In genomic region chr19:18171605-18172327, GRCh38 we compare ENCODE assay signal across 11 cellular contexts. TPM values are rescaled to one million over a fixed set of nuclear protein-coding genes. Genes with fewer than 3 reads are reported as not detected.
A peak's percentile ranks its signal among the peaks of the same experiment; 100 is the strongest.
DNase-seq lines count a peak whose midpoint lies in the region; ATAC-seq and TF ChIP-seq lines count a peak whose summit lies in the region.
"Had no signal": no experiment of that assay in that cellular context is flagged by ENCODE, and none has a peak within 500 bp of the region (broad histone marks: within the 10 kb centered on the region; RNA-seq: fewer than 3 reads in every experiment).

No MANE protein-coding gene starts in this region.

- H3K4me1 Mint-ChIP-seq in CD14-positive monocyte, result peaks cover 67% of the 10 kb centered on the region
- H3K4me1 Mint-ChIP-seq in activated naive CD8-positive, alpha-beta T cell treated with anti-CD3 and anti-CD28 coated beads, Interleukin-2, amount 50 U/mL, for 24 hours, result peaks cover 40% of the 10 kb centered on the region
- H3K4me1 Mint-ChIP-seq in natural killer cell, result peaks cover 10 to 39% of the 10 kb centered on the region in 2 donors

- H3K36me3 Mint-ChIP-seq in CD14-positive monocyte, result peaks cover 31 to 45% of the 10 kb centered on the region in 2 donors
- peaks cover 15% of the 10 kb centered on the region for H3K36me3 Mint-ChIP-seq in activated naive CD8-positive, alpha-beta T cell treated with anti-CD3 and anti-CD28 coated beads, Interleukin-2, amount 50 U/mL, for 24 hours (ENCODE audit: low read depth)
- no peaks in the 10 kb centered on the region for H3K36me3 Mint-ChIP-seq in natural killer cell

- intact Hi-C loops in CD14-positive monocyte (cut with micrococcal nuclease) (loop anchor here in 1 of 2 donors (5.0 kb wide), 1 partner anchor 221 kb away; no protein-coding TSS in a partner anchor), natural killer cell (cut with micrococcal nuclease) (loop anchor here (5.0 kb wide), 1 partner anchor 164 kb away; the partner anchor contains the start of gene ARRDC2), lower leg skin (cut with DNase I; ENCODE audit: low total_unique reads) (no loop called here)

- H3K4me3 ChIP-seq in lower leg skin (ENCODE audit: low read depth, poor library complexity, severe bottlenecking), result no peak overlapping the region
- H3K4me3 ChIP-seq: psoas muscle had no signal

- H3K27ac Mint-ChIP-seq in CD14-positive monocyte (peak overlapping the region; percentile 100), natural killer cell (peak overlapping the region; percentile 75 to 86)
- H3K27ac Mint-ChIP-seq in activated naive CD8-positive, alpha-beta T cell treated with anti-CD3 and anti-CD28 coated beads, Interleukin-2, amount 50 U/mL, for 24 hours, result peak overlapping the region; percentile 68

- DNase-seq in CD14-positive monocyte (ENCODE audit: low spot score) (no peak), GM13977 (ENCODE audit: low spot score) (peak; percentile 62), natural killer cell (no peak), NCI-H2171 (lab: John Stamatoyannopoulos, UW) (no peak), lower leg skin (ENCODE audit: low spot score in 2 of 2) (no peak)
- no peak for DNase-seq in activated naive CD8-positive, alpha-beta T cell treated with anti-CD3 and anti-CD28 coated beads, Interleukin-2, amount 50 U/mL, for 24 hours
- no peak for DNase-seq in stimulated activated CD4-positive, alpha-beta T cell treated with anti-CD3 and anti-CD28 coated beads, Interleukin-2, amount 100 ng/mL, for 24 hours
- DNase-seq: NCI-H1417, psoas muscle had no signal

- H3K27me3 Mint-ChIP-seq in CD14-positive monocyte (ENCODE audit: low read depth in 3 of 3) (no peaks in the 10 kb centered on the region), natural killer cell (ENCODE audit: low read depth in 2 of 2) (no peaks in the 10 kb centered on the region)
- no peaks in the 10 kb centered on the region for H3K27me3 Mint-ChIP-seq in activated naive CD8-positive, alpha-beta T cell treated with anti-CD3 and anti-CD28 coated beads, Interleukin-2, amount 50 U/mL, for 24 hours

- 83 to 87% methylated on average over 8 of the region's 8 CpGs for WGBS in lower leg skin, 2 donors

- in situ Hi-C loops in GM13977 (cut with MboI; ENCODE audit: low pct_unique_long_range_greater_than_20kb, low sequenced_read_pairs, unreplicated experiment), result no loop called here

- H3K9me3 Mint-ChIP-seq in CD14-positive monocyte, result peaks cover 0 to 2% (median 0%) of the 10 kb centered on the region in 7 donors
- H3K9me3 Mint-ChIP-seq in activated naive CD8-positive, alpha-beta T cell treated with anti-CD3 and anti-CD28 coated beads, Interleukin-2, amount 50 U/mL, for 24 hours, result no peaks in the 10 kb centered on the region
- H3K9me3 Mint-ChIP-seq in natural killer cell, result no peaks in the 10 kb centered on the region

- no peak for ATAC-seq in activated naive CD8-positive, alpha-beta T cell treated with anti-CD3 and anti-CD28 coated beads, Interleukin-2, amount 50 U/mL, for 24 hours
- ATAC-seq in natural killer cell (no peak), GM21825 (IDR thresholded peaks at IDR 0.05; ENCODE audit: unreplicated experiment) (no peak)
- ATAC-seq: psoas muscle had no signal

- H3K4me3 Mint-ChIP-seq in CD14-positive monocyte (peak overlapping the region; percentile 73 to 81), natural killer cell (no peak overlapping the region)
- H3K4me3 Mint-ChIP-seq in activated naive CD8-positive, alpha-beta T cell treated with anti-CD3 and anti-CD28 coated beads, Interleukin-2, amount 50 U/mL, for 24 hours, result no peak overlapping the region

- TF ChIP-seq POLR2A in lower leg skin (IDR thresholded peaks at IDR 0.05), result no peak

- TF ChIP-seq CTCF in CD14-positive monocyte (IDR thresholded peaks at IDR 0.05) (no peak), GM13977 (IDR thresholded peaks at IDR 0.05; ENCODE audit: extremely low read depth, insufficient read depth, missing control alignments) (no peak), natural killer cell (IDR thresholded peaks at IDR 0.05) (no peak), lower leg skin (IDR thresholded peaks at IDR 0.05) (no peak)

RNA-seq across cellular contexts. Expression of gene IFI30, which starts 1.8 kb away (rescaled TPM):
- polyA plus RNA-seq in CD14-positive monocyte, result 1,000 to 10,000 TPM; 4,550 to 6,022 TPM
- total RNA-seq in natural killer cell (100 to 1,000 TPM in 1 of 3 donors, 10 to 100 TPM in 2; 38.2 to 109 (median 89.5) TPM), lower leg skin (100 to 1,000 TPM in 2 of 4 donors, 10 to 100 TPM in 2; 39.1 to 214 (median 98.3) TPM)

RNA-seq across cellular contexts. Expression of gene PIK3R2, which starts 18.8 kb away (rescaled TPM):
- 1 to 10 TPM in 1 of 2 donors, under 1 TPM in 1; 0.99 to 2.0 TPM for polyA plus RNA-seq in CD14-positive monocyte
- total RNA-seq in natural killer cell (10 to 100 TPM; 12.3 to 26.4 (median 16.0) TPM), lower leg skin (10 to 100 TPM in 3 of 4 donors, 1 to 10 TPM in 1; 8.3 to 39.4 (median 32.2) TPM)

RNA-seq across cellular contexts. Expression of gene MPV17L2, which starts 21.3 kb away (rescaled TPM):
- 10 to 100 TPM; 14.3 to 15.0 TPM for polyA plus RNA-seq in CD14-positive monocyte
- 1 to 10 TPM; 4.1 to 5.6 (median 4.5) TPM for total RNA-seq in natural killer cell
- 10 to 100 TPM in 3 of 4 donors, 1 to 10 TPM in 1; 8.5 to 29.3 (median 20.2) TPM for total RNA-seq in lower leg skin

RNA-seq across cellular contexts. Expression of gene RAB3A, which starts 32.1 kb away (rescaled TPM):
- under 1 TPM; 0.55 to 0.56 TPM for polyA plus RNA-seq in CD14-positive monocyte
- 1 to 10 TPM; 5.2 to 7.8 (median 7.6) TPM for total RNA-seq in natural killer cell
- 1 to 10 TPM in 3 of 4 donors, under 1 TPM in 1; 0.91 to 2.7 (median 2.1) TPM for total RNA-seq in lower leg skin

RNA-seq across cellular contexts. Expression of gene PDE4C, which starts 54.5 kb away (rescaled TPM):
- polyA plus RNA-seq in CD14-positive monocyte, result not detected
- total RNA-seq in natural killer cell (not detected), lower leg skin (under 1 TPM in 1 of 4 donors, not detected in 3; 0.29 TPM)
- total RNA-seq: T-helper 2 cell treated with Interferon-gamma antibody and Interleukin-4, amounts not matched to agents 100 ng/mL and 5 ng/mL, for 36 hours had no signal

Comparison
In these comparisons a context has a peak if more than half of its experiments do, and no peak if none do; other contexts are left out.
1. H3K4me3 Mint-ChIP-seq: peak in CD14-positive monocyte (2 of 2); none in activated naive CD8-positive, alpha-beta T cell treated with anti-CD3 and anti-CD28 coated beads, Interleukin-2, amount 50 U/mL, for 24 hours (single experiment) and natural killer cell (single experiment).
2. Peak in every context shown above with its lines, with median percentiles within 50 percentile points of each other: H3K27ac Mint-ChIP-seq.